ENCODE assay signal across 1 cellular context in genomic region chr1:25858906-25859789, GRCh38.
A peak's percentile ranks its signal among the peaks of the same experiment; 100 is the strongest.
TF ChIP-seq lines count a peak whose summit lies in the region.

TSS of gene AUNIP (minus strand) at chr1:25859457. CDS start at chr1:25859357, 100 bp downstream.

TF ChIP-seq in K562, 482 proteins besides CTCF, POLR2A, EP300 and RAD21 (continued from another document and continues in another):
- TF ChIP-seq HMGXB4 (CRISPR knock-in tag; IDR thresholded peaks at IDR 0.05): peak; percentile 85; the same call in 1 of the 2 replicates
- peak; percentile 70; the same call in 1 of the 2 replicates for TF ChIP-seq ZKSCAN1 (IDR thresholded peaks at IDR 0.05; ENCODE audit: low read depth, low read length)
- peak; percentile 81 for TF ChIP-seq TAF7 (tag; IDR thresholded peaks at IDR 0.05)
- TF ChIP-seq ZNF12 (CRISPR knock-in tag; IDR thresholded peaks at IDR 0.05): peak; percentile 59; the same call in 1 of the 2 replicates
- TF ChIP-seq REST (CRISPR knock-in tag; IDR thresholded peaks at IDR 0.05; ENCODE audit: low read depth): peak; percentile 40; the same call in 1 of the 2 replicates
- TF ChIP-seq NR0B1 (IDR thresholded peaks at IDR 0.05; ENCODE audit: partially characterized antibody): no peak
- no peak for TF ChIP-seq GATAD2A (IDR thresholded peaks at IDR 0.05)
- peak; percentile 92 for TF ChIP-seq E2F1 (CRISPR knock-in tag; IDR thresholded peaks at IDR 0.05)
- peak; percentile 98 for TF ChIP-seq HLTF (IDR thresholded peaks at IDR 0.05)
- peak; percentile 58; the same call in 1 of the 2 replicates for TF ChIP-seq DDX20 (tag; IDR thresholded peaks at IDR 0.05; ENCODE audit: low read depth)
- TF ChIP-seq NKRF (IDR thresholded peaks at IDR 0.05; ENCODE audit: borderline replicate concordance): peak; percentile 99
- TF ChIP-seq FUS (optimal IDR thresholded peaks at IDR 0.05; ENCODE audit: low read depth, low read length): no peak
- peak; percentile 54; the same call in 1 of the 2 replicates for TF ChIP-seq JUN (IDR thresholded peaks at IDR 0.05; ENCODE audit: borderline replicate concordance, low read depth, low read length)
- peak; percentile 75; the same call in 1 of the 2 replicates for TF ChIP-seq JUN (CRISPR knock-in tag; IDR thresholded peaks at IDR 0.05; ENCODE audit: borderline replicate concordance)
- TF ChIP-seq NEUROD1 (IDR thresholded peaks at IDR 0.05; ENCODE audit: borderline replicate concordance, low read depth, low read length, partially characterized antibody): peak; percentile 57
- TF ChIP-seq OTX1 (CRISPR knock-in tag; IDR thresholded peaks at IDR 0.05): peak; percentile 95; the same call in 1 of the 2 replicates
- peak; percentile 82; the same call in 1 of the 2 replicates for TF ChIP-seq TARDBP (IDR thresholded peaks at IDR 0.05)
- peak; percentile 94 for TF ChIP-seq EP400 (IDR thresholded peaks at IDR 0.05)
- 0 out of 2 replicates have a peak, but pooled peaks have one; percentile 34 for TF ChIP-seq CREB3 (tag; conservative IDR thresholded peaks at IDR 0.05; ENCODE audit: low read depth)
- TF ChIP-seq ZBTB49 (CRISPR knock-in tag; IDR thresholded peaks at IDR 0.05; ENCODE audit: borderline replicate concordance): 0 out of 2 replicates have a peak, but pooled peaks have one; percentile 78
- no peak for TF ChIP-seq GABPB2 (CRISPR knock-in tag; conservative IDR thresholded peaks at IDR 0.05)
- TF ChIP-seq ZBTB40 (IDR thresholded peaks at IDR 0.05): peak; percentile 61; the same call in 1 of the 2 replicates
- no peak for TF ChIP-seq ZBTB40 (CRISPR knock-in tag; IDR thresholded peaks at IDR 0.05)
- peak; percentile 99 for TF ChIP-seq POLR2G (IDR thresholded peaks at IDR 0.05; ENCODE audit: low read depth, low read length)
- TF ChIP-seq SIN3B (IDR thresholded peaks at IDR 0.05; ENCODE audit: low read depth): peak; percentile 61
- no peak for TF ChIP-seq ZKSCAN8 (CRISPR knock-in tag; IDR thresholded peaks at IDR 0.05)
- TF ChIP-seq ZNF639 (CRISPR knock-in tag; conservative IDR thresholded peaks at IDR 0.05 in 1 of 2, IDR thresholded peaks at IDR 0.05 in 1 of 2): peak in 1 of 2 experiments; percentile 36; a peak in 1 of 4 replicates
- TF ChIP-seq LCOR (CRISPR knock-in tag; IDR thresholded peaks at IDR 0.05): 0 out of 2 replicates have a peak, but pooled peaks have one; percentile 63
